ENCODE assay signal across 13 cellular contexts in the genomic region with DNA sequence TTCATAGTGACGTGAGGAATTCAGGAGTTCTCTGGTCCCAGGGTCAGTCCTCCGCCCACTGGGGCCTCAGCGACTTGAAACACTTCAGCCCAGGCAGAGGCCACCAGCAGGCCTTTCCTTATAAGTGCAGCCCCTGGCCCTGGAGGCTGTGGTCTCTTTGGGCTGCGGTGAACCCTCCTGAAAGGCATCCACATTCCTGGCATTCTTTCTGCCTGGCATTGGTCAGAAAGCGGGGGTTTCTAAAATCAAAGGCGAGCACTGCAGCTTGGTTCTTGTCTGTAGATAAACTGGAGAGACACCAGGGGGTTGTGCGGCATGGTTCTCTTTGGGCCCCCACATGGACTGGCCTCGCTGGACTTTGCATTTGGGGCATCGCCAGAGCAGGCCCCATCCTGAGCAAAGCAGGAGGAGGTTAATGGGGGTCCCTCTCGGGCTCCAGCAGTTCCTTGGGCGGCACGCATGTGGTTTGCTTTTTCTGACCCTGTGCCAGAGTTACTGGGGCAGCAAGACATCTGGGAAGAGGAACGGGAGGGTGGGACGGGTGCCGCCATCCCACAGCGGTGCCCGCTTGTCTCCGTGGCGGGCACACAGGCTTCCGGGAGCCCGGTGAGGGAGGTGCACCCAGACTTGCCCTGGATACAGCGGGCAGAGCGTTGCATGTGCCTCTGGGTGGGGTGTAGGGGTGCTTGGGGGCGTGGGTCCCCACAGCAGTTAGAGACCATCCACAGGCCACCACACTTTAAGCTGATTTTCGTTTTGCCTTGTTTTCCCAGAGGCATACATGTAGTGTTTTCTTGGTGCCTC. TPM values are rescaled to one million over a fixed set of nuclear protein-coding genes. Genes with fewer than 3 reads are reported as not detected.
DNase-seq lines count a peak whose midpoint lies in the region; ATAC-seq, FAIRE-seq and TF ChIP-seq lines count a peak whose summit lies in the region.
"Had no signal": no experiment of that assay in that cellular context is flagged by ENCODE, and none has a peak within 500 bp of the region (broad histone marks: within the 10 kb centered on the region; RNA-seq: fewer than 3 reads in every experiment).

No MANE protein-coding gene starts in this region.

- H2AFZ ChIP-seq in endothelial cell of umbilical vein (ENCODE audit: low read depth, low read length): no peak overlapping the region
- no peak overlapping the region for H2AFZ ChIP-seq in neuronal stem cell (ENCODE audit: low read length)

- no peaks in the 10 kb centered on the region for H3K36me3 Mint-ChIP-seq in stimulated activated memory B cell treated with anti-CD40 and anti-IgM and Interleukin-4, amounts not matched to agents 10 μg/mL and 1 μg/mL and 100 μg/mL, for 72 hours
- H3K36me3 Mint-ChIP-seq in activated CD4-positive, alpha-beta T cell treated with anti-CD3 and anti-CD28 coated beads, Interleukin-2, amount 10 ng/mL, durations not matched to agents 7 days and 5 days (ENCODE audit: low read depth): no peaks in the 10 kb centered on the region

- H2BK15ac ChIP-seq in neuronal stem cell (ENCODE audit: low read length): no peak overlapping the region

- no TSS peak for BruUV-seq in endothelial cell of umbilical vein (replicated peaks; lab: Mats Ljungman, UMichigan)

- no peak overlapping the region for H2BK5ac ChIP-seq in neuronal stem cell (ENCODE audit: low read length)

- H3K4ac ChIP-seq in neuronal stem cell (ENCODE audit: low read length): no peak overlapping the region

- H3K27ac ChIP-seq in RWPE2 (ENCODE audit: poor library complexity, severe bottlenecking) (peak overlapping the region; percentile 14), endothelial cell of umbilical vein (ENCODE audit: insufficient read depth, low read depth, low read length) (peak overlapping the region; percentile 88), neuronal stem cell (replicated peaks; ENCODE audit: low read length) (peak overlapping the region; percentile 83), gastroesophageal sphincter (peak overlapping the region in 1 of 4 donors; percentile 14)

- TF ChIP-seq EP300 in gastroesophageal sphincter (IDR thresholded peaks at IDR 0.05): no peak

- H3K27me3 ChIP-seq in RWPE2 (ENCODE audit: insufficient read depth, poor library complexity, severe bottlenecking) (no peaks in the 10 kb centered on the region), endothelial cell of umbilical vein (ENCODE audit: control insufficient read depth in 2 of 2, insufficient read depth in 2 of 2, low read length in 2 of 2) (no peaks in the 10 kb centered on the region), neuronal stem cell (ENCODE audit: control insufficient read depth in 3 of 3, insufficient read depth in 3 of 3, low read depth in 1 of 3, low read length in 3 of 3) (no peaks in the 10 kb centered on the region), gastroesophageal sphincter (no peaks in the 10 kb centered on the region)

- no peaks in the 10 kb centered on the region for H3K9me3 Mint-ChIP-seq in stimulated activated memory B cell treated with anti-CD40 and anti-IgM and Interleukin-4, amounts not matched to agents 10 μg/mL and 1 μg/mL and 100 μg/mL, for 72 hours
- H3K9me3 Mint-ChIP-seq in activated CD4-positive, alpha-beta T cell treated with anti-CD3 and anti-CD28 coated beads, Interleukin-2, amount 10 ng/mL, durations not matched to agents 7 days and 5 days: no peaks in the 10 kb centered on the region

- H2BK12ac ChIP-seq in neuronal stem cell (ENCODE audit: low read length): peak overlapping the region; percentile 33

- no peaks in the 10 kb centered on the region for H3K9me1 ChIP-seq in endothelial cell of umbilical vein (replicated peaks; ENCODE audit: control insufficient read depth, extremely low read depth, insufficient read depth, low read length)

- H3K79me2 ChIP-seq in endothelial cell of umbilical vein (ENCODE audit: control insufficient read depth, insufficient read depth, low read length): peaks cover 89% of the 10 kb centered on the region

- ATAC-seq in RWPE2 (ENCODE audit: low read depth) (peak; percentile 53), HG03175 (IDR thresholded peaks at IDR 0.05; ENCODE audit: unreplicated experiment) (no peak), gastroesophageal sphincter (no peak)
- no peak for ATAC-seq in stimulated activated memory B cell treated with anti-CD40 and anti-IgM and Interleukin-4, amounts not matched to agents 10 μg/mL and 1 μg/mL and 100 μg/mL, for 72 hours

- TF ChIP-seq CTCF in RWPE2 (IDR thresholded peaks at IDR 0.05; ENCODE audit: poor library complexity, severe bottlenecking) (no peak), endothelial cell of umbilical vein (IDR thresholded peaks at IDR 0.05; ENCODE audit: extremely low read depth in 1 of 2, insufficient read depth in 1 of 2, low read depth in 1 of 2, low read length in 2 of 2) (peak; percentile 41 to 53), gastroesophageal sphincter (IDR thresholded peaks at IDR 0.05) (no peak)

- peaks cover 19% of the 10 kb centered on the region for H3K79me1 ChIP-seq in neuronal stem cell (ENCODE audit: low read depth, low read length)

- no peak overlapping the region for H3K4me3 Mint-ChIP-seq in stimulated activated memory B cell treated with anti-CD40 and anti-IgM and Interleukin-4, amounts not matched to agents 10 μg/mL and 1 μg/mL and 100 μg/mL, for 72 hours
- no peak overlapping the region for H3K4me3 Mint-ChIP-seq in activated CD4-positive, alpha-beta T cell treated with anti-CD3 and anti-CD28 coated beads, Interleukin-2, amount 10 ng/mL, durations not matched to agents 7 days and 5 days

- DNase-seq in Caki2 (ENCODE audit: low read depth) (peak; percentile 66), RWPE2 (ENCODE audit: low spot score) (no peak), endothelial cell of umbilical vein (ENCODE audit: low read depth, low spot score) (peak; percentile 64), neuronal stem cell (ENCODE audit: low spot score) (peak; percentile 69)
- DNase-seq in activated CD4-positive, alpha-beta T cell treated with anti-CD3 and anti-CD28 coated beads, Interleukin-2, amount 10 ng/mL, durations not matched to agents 7 days and 5 days: no peak
- DNase-seq: activated T-cell treated with anti-CD3 and anti-CD28 coated beads, Interleukin-2, amount 50 U/mL, for 48 hours; NCI-H187; stimulated activated CD8-positive, alpha-beta memory T cell treated with anti-CD3 and anti-CD28 coated beads, Interleukin-4, amount 100 ng/mL, for 48 hours had no signal

- H2BK120ac ChIP-seq in neuronal stem cell (ENCODE audit: low read depth, low read length): no peak overlapping the region

- peaks cover 16% of the 10 kb centered on the region for H3K27me3 Mint-ChIP-seq in stimulated activated memory B cell treated with anti-CD40 and anti-IgM and Interleukin-4, amounts not matched to agents 10 μg/mL and 1 μg/mL and 100 μg/mL, for 72 hours
- H3K27me3 Mint-ChIP-seq in activated CD4-positive, alpha-beta T cell treated with anti-CD3 and anti-CD28 coated beads, Interleukin-2, amount 10 ng/mL, durations not matched to agents 7 days and 5 days: peaks cover 14% of the 10 kb centered on the region

- dilution Hi-C loops in endothelial cell of umbilical vein (cut with MboI; ENCODE audit: extremely low pct_ligation_motif_present, low sequenced_read_pairs): no loop called here

- in situ Hi-C loops in Caki2 (cut with HindIII; ENCODE audit: low pct_unique_long_range_greater_than_20kb, low sequenced_read_pairs): no loop called here

- no peak overlapping the region for H3K4me3 ChIP-seq in RWPE2 (ENCODE audit: severe bottlenecking)
- no peak overlapping the region for H3K4me3 ChIP-seq in endothelial cell of umbilical vein (replicated peaks in 1 of 3; ENCODE audit: insufficient read depth in 1 of 3, low read depth in 1 of 3, low read length in 3 of 3)
- no peak overlapping the region for H3K4me3 ChIP-seq in neuronal stem cell (ENCODE audit: low read length in 2 of 2)
- H3K4me3 ChIP-seq in gastroesophageal sphincter: no peak overlapping the region

- H4K8ac ChIP-seq in neuronal stem cell (ENCODE audit: low read depth, low read length): no peak overlapping the region

- H3K9me3 ChIP-seq in RWPE2 (ENCODE audit: severe bottlenecking): no peaks in the 10 kb centered on the region
- no peaks in the 10 kb centered on the region for H3K9me3 ChIP-seq in endothelial cell of umbilical vein (replicated peaks; ENCODE audit: control insufficient read depth, insufficient read depth, low read length)
- H3K9me3 ChIP-seq in neuronal stem cell (replicated peaks in 1 of 2; ENCODE audit: control insufficient read depth in 2 of 2, insufficient read depth in 1 of 2, low read depth in 1 of 2, low read length in 2 of 2): peaks cover 0 to 19% of the 10 kb centered on the region in 2 donors
- no peaks in the 10 kb centered on the region for H3K9me3 ChIP-seq in gastroesophageal sphincter

- no peak overlapping the region for H3K27ac Mint-ChIP-seq in stimulated activated memory B cell treated with anti-CD40 and anti-IgM and Interleukin-4, amounts not matched to agents 10 μg/mL and 1 μg/mL and 100 μg/mL, for 72 hours
- no peak overlapping the region for H3K27ac Mint-ChIP-seq in activated CD4-positive, alpha-beta T cell treated with anti-CD3 and anti-CD28 coated beads, Interleukin-2, amount 10 ng/mL, durations not matched to agents 7 days and 5 days

- peaks cover 18% of the 10 kb centered on the region for H3K4me1 Mint-ChIP-seq in stimulated activated memory B cell treated with anti-CD40 and anti-IgM and Interleukin-4, amounts not matched to agents 10 μg/mL and 1 μg/mL and 100 μg/mL, for 72 hours
- H3K4me1 Mint-ChIP-seq in activated CD4-positive, alpha-beta T cell treated with anti-CD3 and anti-CD28 coated beads, Interleukin-2, amount 10 ng/mL, durations not matched to agents 7 days and 5 days: no peaks in the 10 kb centered on the region

- CTCF ChIA-PET in endothelial cell of umbilical vein (lab: Charles Lee): interaction anchor here (0.6 to 2.1 kb wide), 8 partner anchors 14 to 121 kb away, joined by 3 to 9 read pairs (median 4); no protein-coding TSS in a partner anchor
- CTCF ChIA-PET in activated CD4-positive, alpha-beta T cell treated with anti-CD3 and anti-CD28 coated beads, Interleukin-2, amount 10 ng/mL, durations not matched to agents 7 days and 5 days (lab: Charles Lee): no interaction called here

- no peak overlapping the region for H4K91ac ChIP-seq in neuronal stem cell (ENCODE audit: low read depth, low read length, poor library complexity)

- H3K4me1 ChIP-seq in RWPE2 (ENCODE audit: insufficient read depth, poor library complexity, severe bottlenecking) (no peaks in the 10 kb centered on the region), endothelial cell of umbilical vein (ENCODE audit: control insufficient read depth, extremely low read depth, insufficient read depth, low read length) (peaks cover 56% of the 10 kb centered on the region), neuronal stem cell (ENCODE audit: control insufficient read depth in 2 of 2, insufficient read depth in 1 of 2, low read depth in 1 of 2, low read length in 2 of 2) (peaks cover 28 to 55% of the 10 kb centered on the region in 2 donors), gastroesophageal sphincter (peaks cover 0 to 70% (median 0%) of the 10 kb centered on the region in 3 donors)

- peak; percentile 84 for FAIRE-seq in endothelial cell of umbilical vein (lab: Jason Lieb, UNC)
- FAIRE-seq: D721Med had no signal

- no peak overlapping the region for H2AK5ac ChIP-seq in neuronal stem cell (ENCODE audit: low read depth, low read length)

- H4K20me1 ChIP-seq in endothelial cell of umbilical vein (replicated peaks; ENCODE audit: control insufficient read depth, extremely low read depth, insufficient read depth, low read length): no peaks in the 10 kb centered on the region

- intact Hi-C loops in endothelial cell of umbilical vein (cut with micrococcal nuclease): loop anchor here (1.0 to 5.0 kb wide), 7 partner anchors 15 to 446 kb away; no protein-coding TSS in a partner anchor

- no peak overlapping the region for H3K23ac ChIP-seq in neuronal stem cell (ENCODE audit: low read depth, low read length, poor library complexity)

- H3K36me3 ChIP-seq in RWPE2 (ENCODE audit: low read depth): peaks cover 38% of the 10 kb centered on the region
- peaks cover 13 to 25% of the 10 kb centered on the region in 2 experiments for H3K36me3 ChIP-seq in endothelial cell of umbilical vein (ENCODE audit: control insufficient read depth in 2 of 2, extremely low read depth in 1 of 2, insufficient read depth in 2 of 2, low read length in 2 of 2)
- peaks cover 7 to 87% of the 10 kb centered on the region in 2 donors for H3K36me3 ChIP-seq in neuronal stem cell (replicated peaks in 1 of 2; ENCODE audit: control insufficient read depth in 2 of 2, insufficient read depth in 2 of 2, low read length in 2 of 2)
- peaks cover 0 to 11% of the 10 kb centered on the region in 2 donors for H3K36me3 ChIP-seq in gastroesophageal sphincter

- POLR2A ChIA-PET in endothelial cell of umbilical vein (lab: Charles Lee): interaction anchor here (0.6 to 1.2 kb wide), 2 partner anchors 15 to 128 kb away, joined by 3 read pairs; no protein-coding TSS in a partner anchor
- POLR2A ChIA-PET in activated CD4-positive, alpha-beta T cell treated with anti-CD3 and anti-CD28 coated beads, Interleukin-2, amount 10 ng/mL, durations not matched to agents 7 days and 5 days (lab: Charles Lee): no interaction called here

- TF ChIP-seq POLR2A in endothelial cell of umbilical vein (IDR thresholded peaks at IDR 0.05; ENCODE audit: low read depth, low read length) (no peak), gastroesophageal sphincter (IDR thresholded peaks at IDR 0.05) (no peak)

- H3K14ac ChIP-seq in neuronal stem cell (ENCODE audit: low read length): no peak overlapping the region

- WGBS in neuronal stem cell (ENCODE audit: extremely low coverage in 2 of 2, insufficient read length in 2 of 2, insufficient replicate concordance in 1 of 2), 2 donors: no CpG with 5 or more reads among the region's 25 CpGs
- WGBS in gastroesophageal sphincter (ENCODE audit: low coverage in 1 of 2), 2 donors: 59 to 71% methylated on average over 2 of the region's 25 CpGs

- peak overlapping the region; percentile 84 for H3K18ac ChIP-seq in neuronal stem cell (ENCODE audit: low read length)

- H3K9ac ChIP-seq in endothelial cell of umbilical vein (replicated peaks; ENCODE audit: extremely low read depth, insufficient read depth, low read length): peak overlapping the region; percentile 56
- no peak overlapping the region for H3K9ac ChIP-seq in neuronal stem cell (ENCODE audit: low read depth, low read length, poor library complexity)

- H3K4me2 ChIP-seq in endothelial cell of umbilical vein (ENCODE audit: insufficient read depth, low read length) (peak overlapping the region; percentile 10), neuronal stem cell (ENCODE audit: insufficient read depth, low read length, poor library complexity, severe bottlenecking) (no peak overlapping the region)

RNA-seq across cellular contexts. Expression of gene SH3BP4, which starts 44.9 kb away (rescaled TPM):
- 33.9 and 38.4 TPM in 2 replicates for total RNA-seq in Caki2 (2014; rRNA removed; shearing (Covaris generic); ENCODE audit: low replicate concordance)
- total RNA-seq in endothelial cell of umbilical vein: 100.0 and 105 TPM in 2 replicates
- polyA plus RNA-seq in endothelial cell of umbilical vein: 69.3 and 85.2 TPM in 2 replicates
- polyA plus RNA-seq in endothelial cell of umbilical vein (2011; cell fraction: cytosol; rRNA removed): 69.0 and 71.6 TPM in 2 replicates
- 86.3 and 102 TPM in 2 replicates for polyA plus RNA-seq in endothelial cell of umbilical vein (2011; cell fraction: nucleus; rRNA removed)
- polyA plus RNA-seq in endothelial cell of umbilical vein (2012): 59.1 and 63.6 TPM in 2 replicates
- 178 and 188 TPM in 2 replicates for polyA minus RNA-seq in endothelial cell of umbilical vein
- polyA minus RNA-seq in endothelial cell of umbilical vein (2011; cell fraction: cytosol; rRNA and poly(A)+ RNA removed): 15.5 TPM
- 110 and 132 TPM in 2 replicates for polyA minus RNA-seq in endothelial cell of umbilical vein (2011; cell fraction: nucleus; rRNA and poly(A)+ RNA removed)
- 29.1 TPM for polyA plus RNA-seq in neuronal stem cell (2013, experiment 1 of 2)
- 29.4 TPM for polyA plus RNA-seq in neuronal stem cell (2013, experiment 2 of 2)
- total RNA-seq in activated CD4-positive, alpha-beta T cell treated with anti-CD3 and anti-CD28 coated beads, Interleukin-2, amount 10 ng/mL, durations not matched to agents 7 days and 5 days: not detected
- 10 to 100 TPM; 29.3 to 63.0 (median 42.9) TPM for total RNA-seq in gastroesophageal sphincter
- total RNA-seq: T-helper 2 cell treated with Interferon-gamma antibody and Interleukin-4, amounts not matched to agents 100 ng/mL and 5 ng/mL, for 36 hours had no signal

Comparison
In these comparisons a context has a peak if more than half of its experiments do, and no peak if none do; other contexts are left out.
1. DNase-seq: peak in Caki2 (single experiment), endothelial cell of umbilical vein (single experiment) and neuronal stem cell (single experiment); none in RWPE2 (single experiment) and activated CD4-positive, alpha-beta T cell treated with anti-CD3 and anti-CD28 coated beads, Interleukin-2, amount 10 ng/mL, durations not matched to agents 7 days and 5 days (single experiment).
2. CTCF ChIP-seq: peak in endothelial cell of umbilical vein (2 of 2); none in RWPE2 (single experiment) and gastroesophageal sphincter (0 of 4).
3. RNA of gene SH3BP4, which starts 44.9 kb away (total RNA-seq): 100.0 to 105 TPM in endothelial cell of umbilical vein, 29.3 to 63.0 TPM in gastroesophageal sphincter and 33.9 to 38.4 TPM in Caki2; not detected in activated CD4-positive, alpha-beta T cell treated with anti-CD3 and anti-CD28 coated beads, Interleukin-2, amount 10 ng/mL, durations not matched to agents 7 days and 5 days; every median in the first group is over 10 times any median in the second.